ENCODE assay signal across 1 cellular context in the genomic region with DNA sequence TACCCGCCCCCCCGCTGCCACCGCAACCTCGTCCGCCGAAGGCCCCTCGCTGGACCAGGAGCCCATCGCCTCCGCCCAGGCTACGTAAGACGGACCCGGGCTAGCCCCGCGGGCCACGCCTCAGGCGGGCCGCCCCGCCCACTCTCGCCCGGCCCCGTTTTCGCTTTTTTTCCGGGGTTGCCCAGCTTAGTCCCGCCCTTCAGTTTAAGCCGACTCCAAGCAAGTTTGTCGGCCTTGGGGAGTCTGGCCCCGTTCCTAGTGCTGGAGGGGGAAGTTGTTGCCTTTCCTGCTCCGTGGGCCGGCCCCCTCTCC.
TF ChIP-seq lines count a peak whose summit lies in the region.

No MANE protein-coding gene starts in this region.

TF ChIP-seq in HepG2, 621 proteins besides CTCF, POLR2A, EP300 and RAD21 (continued from another document and continues in another):
- TF ChIP-seq, protein P1, sequence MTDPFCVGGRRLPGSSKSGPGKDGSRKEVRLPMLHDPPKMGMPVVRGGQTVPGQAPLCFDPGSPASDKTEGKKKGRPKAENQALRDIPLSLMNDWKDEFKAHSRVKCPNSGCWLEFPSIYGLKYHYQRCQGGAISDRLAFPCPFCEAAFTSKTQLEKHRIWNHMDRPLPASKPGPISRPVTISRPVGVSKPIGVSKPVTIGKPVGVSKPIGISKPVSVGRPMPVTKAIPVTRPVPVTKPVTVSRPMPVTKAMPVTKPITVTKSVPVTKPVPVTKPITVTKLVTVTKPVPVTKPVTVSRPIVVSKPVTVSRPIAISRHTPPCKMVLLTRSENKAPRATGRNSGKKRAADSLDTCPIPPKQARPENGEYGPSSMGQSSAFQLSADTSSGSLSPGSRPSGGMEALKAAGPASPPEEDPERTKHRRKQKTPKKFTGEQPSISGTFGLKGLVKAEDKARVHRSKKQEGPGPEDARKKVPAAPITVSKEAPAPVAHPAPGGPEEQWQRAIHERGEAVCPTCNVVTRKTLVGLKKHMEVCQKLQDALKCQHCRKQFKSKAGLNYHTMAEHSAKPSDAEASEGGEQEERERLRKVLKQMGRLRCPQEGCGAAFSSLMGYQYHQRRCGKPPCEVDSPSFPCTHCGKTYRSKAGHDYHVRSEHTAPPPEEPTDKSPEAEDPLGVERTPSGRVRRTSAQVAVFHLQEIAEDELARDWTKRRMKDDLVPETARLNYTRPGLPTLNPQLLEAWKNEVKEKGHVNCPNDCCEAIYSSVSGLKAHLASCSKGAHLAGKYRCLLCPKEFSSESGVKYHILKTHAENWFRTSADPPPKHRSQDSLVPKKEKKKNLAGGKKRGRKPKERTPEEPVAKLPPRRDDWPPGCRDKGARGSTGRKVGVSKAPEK (CRISPR knock-in tag; IDR thresholded peaks at IDR 0.05; ENCODE audit: borderline replicate concordance), result no peak
- no peak for TF ChIP-seq KAT7 (CRISPR knock-in tag; IDR thresholded peaks at IDR 0.05; ENCODE audit: borderline replicate concordance)
- TF ChIP-seq, protein P2, sequence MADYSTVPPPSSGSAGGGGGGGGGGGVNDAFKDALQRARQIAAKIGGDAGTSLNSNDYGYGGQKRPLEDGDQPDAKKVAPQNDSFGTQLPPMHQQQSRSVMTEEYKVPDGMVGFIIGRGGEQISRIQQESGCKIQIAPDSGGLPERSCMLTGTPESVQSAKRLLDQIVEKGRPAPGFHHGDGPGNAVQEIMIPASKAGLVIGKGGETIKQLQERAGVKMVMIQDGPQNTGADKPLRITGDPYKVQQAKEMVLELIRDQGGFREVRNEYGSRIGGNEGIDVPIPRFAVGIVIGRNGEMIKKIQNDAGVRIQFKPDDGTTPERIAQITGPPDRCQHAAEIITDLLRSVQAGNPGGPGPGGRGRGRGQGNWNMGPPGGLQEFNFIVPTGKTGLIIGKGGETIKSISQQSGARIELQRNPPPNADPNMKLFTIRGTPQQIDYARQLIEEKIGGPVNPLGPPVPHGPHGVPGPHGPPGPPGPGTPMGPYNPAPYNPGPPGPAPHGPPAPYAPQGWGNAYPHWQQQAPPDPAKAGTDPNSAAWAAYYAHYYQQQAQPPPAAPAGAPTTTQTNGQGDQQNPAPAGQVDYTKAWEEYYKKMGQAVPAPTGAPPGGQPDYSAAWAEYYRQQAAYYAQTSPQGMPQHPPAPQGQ (CRISPR knock-in tag; IDR thresholded peaks at IDR 0.05; ENCODE audit: borderline replicate concordance), result no peak
- no peak for TF ChIP-seq JUN (CRISPR knock-in tag; IDR thresholded peaks at IDR 0.05)
- no peak for TF ChIP-seq ZNF816 (CRISPR knock-in tag; IDR thresholded peaks at IDR 0.05; ENCODE audit: borderline replicate concordance)
- TF ChIP-seq ISL2 (CRISPR knock-in tag; IDR thresholded peaks at IDR 0.05), result no peak
- TF ChIP-seq, protein P3, sequence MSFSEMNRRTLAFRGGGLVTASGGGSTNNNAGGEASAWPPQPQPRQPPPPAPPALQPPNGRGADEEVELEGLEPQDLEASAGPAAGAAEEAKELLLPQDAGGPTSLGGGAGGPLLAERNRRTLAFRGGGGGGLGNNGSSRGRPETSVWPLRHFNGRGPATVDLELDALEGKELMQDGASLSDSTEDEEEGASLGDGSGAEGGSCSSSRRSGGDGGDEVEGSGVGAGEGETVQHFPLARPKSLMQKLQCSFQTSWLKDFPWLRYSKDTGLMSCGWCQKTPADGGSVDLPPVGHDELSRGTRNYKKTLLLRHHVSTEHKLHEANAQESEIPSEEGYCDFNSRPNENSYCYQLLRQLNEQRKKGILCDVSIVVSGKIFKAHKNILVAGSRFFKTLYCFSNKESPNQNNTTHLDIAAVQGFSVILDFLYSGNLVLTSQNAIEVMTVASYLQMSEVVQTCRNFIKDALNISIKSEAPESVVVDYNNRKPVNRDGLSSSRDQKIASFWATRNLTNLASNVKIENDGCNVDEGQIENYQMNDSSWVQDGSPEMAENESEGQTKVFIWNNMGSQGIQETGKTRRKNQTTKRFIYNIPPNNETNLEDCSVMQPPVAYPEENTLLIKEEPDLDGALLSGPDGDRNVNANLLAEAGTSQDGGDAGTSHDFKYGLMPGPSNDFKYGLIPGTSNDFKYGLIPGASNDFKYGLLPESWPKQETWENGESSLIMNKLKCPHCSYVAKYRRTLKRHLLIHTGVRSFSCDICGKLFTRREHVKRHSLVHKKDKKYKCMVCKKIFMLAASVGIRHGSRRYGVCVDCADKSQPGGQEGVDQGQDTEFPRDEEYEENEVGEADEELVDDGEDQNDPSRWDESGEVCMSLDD (CRISPR knock-in tag; IDR thresholded peaks at IDR 0.05; ENCODE audit: borderline replicate concordance), result no peak
- TF ChIP-seq HMG20A (CRISPR knock-in tag; IDR thresholded peaks at IDR 0.05; ENCODE audit: borderline replicate concordance), result no peak
- TF ChIP-seq, protein P4, sequence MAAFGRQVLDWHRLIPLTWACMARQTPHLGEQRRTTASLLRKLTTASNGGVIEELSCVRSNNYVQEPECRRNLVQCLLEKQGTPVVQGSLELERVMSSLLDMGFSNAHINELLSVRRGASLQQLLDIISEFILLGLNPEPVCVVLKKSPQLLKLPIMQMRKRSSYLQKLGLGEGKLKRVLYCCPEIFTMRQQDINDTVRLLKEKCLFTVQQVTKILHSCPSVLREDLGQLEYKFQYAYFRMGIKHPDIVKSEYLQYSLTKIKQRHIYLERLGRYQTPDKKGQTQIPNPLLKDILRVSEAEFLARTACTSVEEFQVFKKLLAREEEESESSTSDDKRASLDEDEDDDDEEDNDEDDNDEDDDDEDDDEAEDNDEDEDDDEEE (CRISPR knock-in tag; IDR thresholded peaks at IDR 0.05), result no peak
- no peak for TF ChIP-seq REXO4 (CRISPR knock-in tag; IDR thresholded peaks at IDR 0.05; ENCODE audit: borderline replicate concordance)
- no peak for TF ChIP-seq ZBTB38 (CRISPR knock-in tag; IDR thresholded peaks at IDR 0.05)
- TF ChIP-seq ZNF138 (CRISPR knock-in tag; IDR thresholded peaks at IDR 0.05; ENCODE audit: low read depth), result no peak
- no peak for TF ChIP-seq YY1 (IDR thresholded peaks at IDR 0.05; ENCODE audit: insufficient read depth, insufficient replicate concordance, low read depth, low read length)
- TF ChIP-seq, protein P5, sequence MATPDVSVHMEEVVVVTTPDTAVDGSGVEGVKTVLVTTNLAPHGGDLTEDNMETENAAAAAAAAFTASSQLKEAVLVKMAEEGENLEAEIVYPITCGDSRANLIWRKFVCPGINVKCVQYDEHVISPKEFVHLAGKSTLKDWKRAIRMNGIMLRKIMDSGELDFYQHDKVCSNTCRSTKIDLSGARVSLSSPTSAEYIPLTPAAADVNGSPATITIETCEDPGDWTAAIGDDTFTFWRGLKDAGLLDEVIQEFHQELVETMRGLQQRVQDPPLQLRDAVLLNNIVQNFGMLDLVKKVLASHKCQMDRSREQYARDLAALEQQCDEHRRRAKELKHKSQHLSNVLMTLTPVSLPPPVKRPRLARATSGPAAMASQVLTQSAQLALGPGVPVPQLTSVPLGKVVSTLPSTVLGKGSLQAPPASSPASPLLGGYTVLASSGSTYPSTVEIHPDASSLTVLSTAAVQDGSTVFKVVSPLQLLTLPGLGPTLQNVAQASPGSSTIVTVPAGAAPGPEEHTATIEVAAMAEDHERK (CRISPR knock-in tag; IDR thresholded peaks at IDR 0.05; ENCODE audit: low read depth), result no peak
- TF ChIP-seq, protein P6, sequence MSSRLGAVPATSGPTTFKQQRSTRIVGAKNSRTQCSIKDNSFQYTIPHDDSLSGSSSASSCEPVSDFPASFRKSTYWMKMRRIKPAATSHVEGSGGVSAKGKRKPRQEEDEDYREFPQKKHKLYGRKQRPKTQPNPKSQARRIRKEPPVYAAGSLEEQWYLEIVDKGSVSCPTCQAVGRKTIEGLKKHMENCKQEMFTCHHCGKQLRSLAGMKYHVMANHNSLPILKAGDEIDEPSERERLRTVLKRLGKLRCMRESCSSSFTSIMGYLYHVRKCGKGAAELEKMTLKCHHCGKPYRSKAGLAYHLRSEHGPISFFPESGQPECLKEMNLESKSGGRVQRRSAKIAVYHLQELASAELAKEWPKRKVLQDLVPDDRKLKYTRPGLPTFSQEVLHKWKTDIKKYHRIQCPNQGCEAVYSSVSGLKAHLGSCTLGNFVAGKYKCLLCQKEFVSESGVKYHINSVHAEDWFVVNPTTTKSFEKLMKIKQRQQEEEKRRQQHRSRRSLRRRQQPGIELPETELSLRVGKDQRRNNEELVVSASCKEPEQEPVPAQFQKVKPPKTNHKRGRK (CRISPR knock-in tag; IDR thresholded peaks at IDR 0.05), result no peak
- TF ChIP-seq, protein P7, sequence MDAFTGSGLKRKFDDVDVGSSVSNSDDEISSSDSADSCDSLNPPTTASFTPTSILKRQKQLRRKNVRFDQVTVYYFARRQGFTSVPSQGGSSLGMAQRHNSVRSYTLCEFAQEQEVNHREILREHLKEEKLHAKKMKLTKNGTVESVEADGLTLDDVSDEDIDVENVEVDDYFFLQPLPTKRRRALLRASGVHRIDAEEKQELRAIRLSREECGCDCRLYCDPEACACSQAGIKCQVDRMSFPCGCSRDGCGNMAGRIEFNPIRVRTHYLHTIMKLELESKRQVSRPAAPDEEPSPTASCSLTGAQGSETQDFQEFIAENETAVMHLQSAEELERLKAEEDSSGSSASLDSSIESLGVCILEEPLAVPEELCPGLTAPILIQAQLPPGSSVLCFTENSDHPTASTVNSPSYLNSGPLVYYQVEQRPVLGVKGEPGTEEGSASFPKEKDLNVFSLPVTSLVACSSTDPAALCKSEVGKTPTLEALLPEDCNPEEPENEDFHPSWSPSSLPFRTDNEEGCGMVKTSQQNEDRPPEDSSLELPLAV (CRISPR knock-in tag; conservative IDR thresholded peaks at IDR 0.05; ENCODE audit: low read depth), result no peak
- TF ChIP-seq GATA4 (IDR thresholded peaks at IDR 0.05; ENCODE audit: borderline replicate concordance, low read depth), result no peak
- no peak for TF ChIP-seq ZSCAN21 (CRISPR knock-in tag; IDR thresholded peaks at IDR 0.05; ENCODE audit: borderline replicate concordance)
- TF ChIP-seq MLLT10 (CRISPR knock-in tag; IDR thresholded peaks at IDR 0.05), result no peak
- no peak for TF ChIP-seq ATF7 (IDR thresholded peaks at IDR 0.05)
- no peak for TF ChIP-seq ATF7 (CRISPR knock-in tag; IDR thresholded peaks at IDR 0.05)
- TF ChIP-seq NR2F2 (IDR thresholded peaks at IDR 0.05; ENCODE audit: borderline replicate concordance, low read depth), result no peak
- TF ChIP-seq, protein P8, sequence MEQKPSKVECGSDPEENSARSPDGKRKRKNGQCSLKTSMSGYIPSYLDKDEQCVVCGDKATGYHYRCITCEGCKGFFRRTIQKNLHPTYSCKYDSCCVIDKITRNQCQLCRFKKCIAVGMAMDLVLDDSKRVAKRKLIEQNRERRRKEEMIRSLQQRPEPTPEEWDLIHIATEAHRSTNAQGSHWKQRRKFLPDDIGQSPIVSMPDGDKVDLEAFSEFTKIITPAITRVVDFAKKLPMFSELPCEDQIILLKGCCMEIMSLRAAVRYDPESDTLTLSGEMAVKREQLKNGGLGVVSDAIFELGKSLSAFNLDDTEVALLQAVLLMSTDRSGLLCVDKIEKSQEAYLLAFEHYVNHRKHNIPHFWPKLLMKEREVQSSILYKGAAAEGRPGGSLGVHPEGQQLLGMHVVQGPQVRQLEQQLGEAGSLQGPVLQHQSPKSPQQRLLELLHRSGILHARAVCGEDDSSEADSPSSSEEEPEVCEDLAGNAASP (CRISPR knock-in tag; IDR thresholded peaks at IDR 0.05; ENCODE audit: borderline replicate concordance), result no peak
- TF ChIP-seq ZNF296 (CRISPR knock-in tag; conservative IDR thresholded peaks at IDR 0.05), result no peak
- 0 out of 2 replicates have a peak, but pooled peaks have one; percentile 6 for TF ChIP-seq ZNF543 (CRISPR knock-in tag; IDR thresholded peaks at IDR 0.05)
- TF ChIP-seq, protein P9, sequence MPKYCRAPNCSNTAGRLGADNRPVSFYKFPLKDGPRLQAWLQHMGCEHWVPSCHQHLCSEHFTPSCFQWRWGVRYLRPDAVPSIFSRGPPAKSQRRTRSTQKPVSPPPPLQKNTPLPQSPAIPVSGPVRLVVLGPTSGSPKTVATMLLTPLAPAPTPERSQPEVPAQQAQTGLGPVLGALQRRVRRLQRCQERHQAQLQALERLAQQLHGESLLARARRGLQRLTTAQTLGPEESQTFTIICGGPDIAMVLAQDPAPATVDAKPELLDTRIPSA (CRISPR knock-in tag; IDR thresholded peaks at IDR 0.05; ENCODE audit: borderline replicate concordance), result 0 out of 2 replicates have a peak, but pooled peaks have one; percentile 12
- TF ChIP-seq MED1 (CRISPR knock-in tag; IDR thresholded peaks at IDR 0.05), result no peak
- 0 out of 2 replicates have a peak, but pooled peaks have one; percentile 3 for TF ChIP-seq KLF11 (CRISPR knock-in tag; IDR thresholded peaks at IDR 0.05)
- no peak for TF ChIP-seq STAT5B (CRISPR knock-in tag; IDR thresholded peaks at IDR 0.05)
- TF ChIP-seq TP53 (CRISPR knock-in tag; conservative IDR thresholded peaks at IDR 0.05), result no peak
- TF ChIP-seq ZNF335 (CRISPR knock-in tag; IDR thresholded peaks at IDR 0.05), result peak; percentile 47; the same call in 1 of the 2 replicates
- TF ChIP-seq ZNF124 (CRISPR knock-in tag; IDR thresholded peaks at IDR 0.05), result no peak
- TF ChIP-seq, protein P10, sequence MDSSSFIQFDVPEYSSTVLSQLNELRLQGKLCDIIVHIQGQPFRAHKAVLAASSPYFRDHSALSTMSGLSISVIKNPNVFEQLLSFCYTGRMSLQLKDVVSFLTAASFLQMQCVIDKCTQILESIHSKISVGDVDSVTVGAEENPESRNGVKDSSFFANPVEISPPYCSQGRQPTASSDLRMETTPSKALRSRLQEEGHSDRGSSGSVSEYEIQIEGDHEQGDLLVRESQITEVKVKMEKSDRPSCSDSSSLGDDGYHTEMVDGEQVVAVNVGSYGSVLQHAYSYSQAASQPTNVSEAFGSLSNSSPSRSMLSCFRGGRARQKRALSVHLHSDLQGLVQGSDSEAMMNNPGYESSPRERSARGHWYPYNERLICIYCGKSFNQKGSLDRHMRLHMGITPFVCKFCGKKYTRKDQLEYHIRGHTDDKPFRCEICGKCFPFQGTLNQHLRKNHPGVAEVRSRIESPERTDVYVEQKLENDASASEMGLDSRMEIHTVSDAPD (CRISPR knock-in tag; IDR thresholded peaks at IDR 0.05), result no peak
- no peak for TF ChIP-seq ZNF207 (IDR thresholded peaks at IDR 0.05; ENCODE audit: borderline replicate concordance)
- no peak for TF ChIP-seq DNMT3B (CRISPR knock-in tag; conservative IDR thresholded peaks at IDR 0.05)
- TF ChIP-seq, protein P11, sequence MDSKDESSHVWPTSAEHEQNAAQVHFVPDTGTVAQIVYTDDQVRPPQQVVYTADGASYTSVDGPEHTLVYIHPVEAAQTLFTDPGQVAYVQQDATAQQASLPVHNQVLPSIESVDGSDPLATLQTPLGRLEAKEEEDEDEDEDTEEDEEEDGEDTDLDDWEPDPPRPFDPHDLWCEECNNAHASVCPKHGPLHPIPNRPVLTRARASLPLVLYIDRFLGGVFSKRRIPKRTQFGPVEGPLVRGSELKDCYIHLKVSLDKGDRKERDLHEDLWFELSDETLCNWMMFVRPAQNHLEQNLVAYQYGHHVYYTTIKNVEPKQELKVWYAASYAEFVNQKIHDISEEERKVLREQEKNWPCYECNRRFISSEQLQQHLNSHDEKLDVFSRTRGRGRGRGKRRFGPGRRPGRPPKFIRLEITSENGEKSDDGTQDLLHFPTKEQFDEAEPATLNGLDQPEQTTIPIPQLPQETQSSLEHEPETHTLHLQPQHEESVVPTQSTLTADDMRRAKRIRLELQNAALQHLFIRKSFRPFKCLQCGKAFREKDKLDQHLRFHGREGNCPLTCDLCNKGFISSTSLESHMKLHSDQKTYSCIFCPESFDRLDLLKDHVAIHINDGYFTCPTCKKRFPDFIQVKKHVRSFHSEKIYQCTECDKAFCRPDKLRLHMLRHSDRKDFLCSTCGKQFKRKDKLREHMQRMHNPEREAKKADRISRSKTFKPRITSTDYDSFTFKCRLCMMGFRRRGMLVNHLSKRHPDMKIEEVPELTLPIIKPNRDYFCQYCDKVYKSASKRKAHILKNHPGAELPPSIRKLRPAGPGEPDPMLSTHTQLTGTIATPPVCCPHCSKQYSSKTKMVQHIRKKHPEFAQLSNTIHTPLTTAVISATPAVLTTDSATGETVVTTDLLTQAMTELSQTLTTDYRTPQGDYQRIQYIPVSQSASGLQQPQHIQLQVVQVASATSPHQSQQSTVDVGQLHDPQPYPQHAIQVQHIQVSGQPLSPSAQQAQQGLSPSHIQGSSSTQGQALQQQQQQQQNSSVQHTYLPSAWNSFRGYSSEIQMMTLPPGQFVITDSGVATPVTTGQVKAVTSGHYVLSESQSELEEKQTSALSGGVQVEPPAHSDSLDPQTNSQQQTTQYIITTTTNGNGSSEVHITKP (CRISPR knock-in tag; IDR thresholded peaks at IDR 0.05; ENCODE audit: low read depth), result no peak
- TF ChIP-seq PITX1 (CRISPR knock-in tag; IDR thresholded peaks at IDR 0.05), result no peak
